In the genomic region with DNA sequence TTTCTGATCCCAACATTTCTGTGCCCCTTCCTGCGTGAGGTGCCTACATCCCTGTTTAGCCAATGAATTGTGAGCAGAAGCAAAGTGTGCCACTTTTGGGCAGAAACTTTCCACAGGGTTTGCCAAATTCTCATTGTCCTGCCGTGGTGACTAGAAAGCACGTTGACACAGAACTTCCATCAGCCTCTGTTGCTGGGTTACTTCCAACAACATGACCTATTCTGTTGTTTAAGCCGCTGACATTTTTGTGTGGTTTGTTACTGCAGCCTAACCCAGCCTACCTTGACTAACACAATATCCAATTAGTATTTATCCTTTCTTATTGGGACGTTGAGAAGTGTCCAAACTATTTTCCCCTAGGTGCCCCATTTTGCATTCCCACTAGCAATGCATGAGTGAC, we compare ENCODE assay signal across 17 cellular contexts.
A peak's percentile ranks its signal among the peaks of the same experiment; 100 is the strongest.
DNase-seq lines count a peak whose midpoint lies in the region; TF ChIP-seq lines count a peak whose summit lies in the region.
"Had no signal": no experiment of that assay in that cellular context is flagged by ENCODE, and none has a peak within 500 bp of the region (broad histone marks: within the 10 kb centered on the region; RNA-seq: fewer than 3 reads in every experiment).

No MANE protein-coding gene starts in this region.

- H3K9me3 ChIP-seq in trophoblast cell (ENCODE audit: insufficient read depth, low read depth, low read length) (no peaks in the 10 kb centered on the region), vagina (no peaks in the 10 kb centered on the region)
- H3K9me3 ChIP-seq: BE2C had no signal

- TF ChIP-seq CTCF in GM20000 (IDR thresholded peaks at IDR 0.05; ENCODE audit: extremely low read depth, missing control alignments) (no peak), vagina (IDR thresholded peaks at IDR 0.05) (no peak)

- H3K14ac ChIP-seq in trophoblast cell (ENCODE audit: low read length), result no peak overlapping the region

- intact Hi-C loops in vagina (cut with DNase I), result no loop called here

- H3K4me1 ChIP-seq in trophoblast cell (ENCODE audit: control insufficient read depth in 1 of 2, insufficient read depth in 2 of 2, low read length in 2 of 2) (peaks cover 13 to 19% of the 10 kb centered on the region in 2 experiments), vagina (no peaks in the 10 kb centered on the region)
- H3K4me1 ChIP-seq: BE2C, BLaER1 had no signal

- peak overlapping the region; percentile 10 for H2BK12ac ChIP-seq in trophoblast cell (ENCODE audit: low read length)

- no peak overlapping the region for H4K8ac ChIP-seq in trophoblast cell (ENCODE audit: low read depth, low read length)

- H2BK120ac ChIP-seq in trophoblast cell (ENCODE audit: insufficient read depth, low read length, poor library complexity), result no peak overlapping the region

- H3K18ac ChIP-seq in trophoblast cell (ENCODE audit: low read length), result no peak overlapping the region

- H3K27me3 ChIP-seq in trophoblast cell (ENCODE audit: insufficient read depth, low read length) (no peaks in the 10 kb centered on the region), vagina (no peaks in the 10 kb centered on the region)
- H3K27me3 ChIP-seq: BLaER1 had no signal

- no peak overlapping the region for H2BK5ac ChIP-seq in trophoblast cell (ENCODE audit: low read depth, low read length, poor library complexity)

- peak overlapping the region; percentile 41 for H2AK5ac ChIP-seq in trophoblast cell (ENCODE audit: low read length)

- no peak for TF ChIP-seq POLR2A in vagina (IDR thresholded peaks at IDR 0.05)

- no CpG with 5 or more reads among the region's 5 CpGs for WGBS in trophoblast cell (ENCODE audit: extremely low coverage, insufficient coverage, insufficient read length)

- no peak overlapping the region for H3K4ac ChIP-seq in trophoblast cell (ENCODE audit: low read depth, low read length)

- no peak overlapping the region for H2AFZ ChIP-seq in trophoblast cell (ENCODE audit: insufficient read depth, low read length, poor library complexity)

- H3K4me3 ChIP-seq in trophoblast cell (ENCODE audit: low read depth, low read length) (no peak overlapping the region), vagina (no peak overlapping the region)
- H3K4me3 ChIP-seq: BLaER1 had no signal

- DNase-seq in M059J (ENCODE audit: low read depth) (peak; percentile 58), astrocyte of the hippocampus (ENCODE audit: low read depth, low spot score) (peak; percentile 44), trophoblast cell (no peak), GM20000 (ENCODE audit: low spot score) (no peak), cerebellum (ENCODE audit: low spot score) (no peak), vagina (ENCODE audit: extremely low spot score in 2 of 2) (no peak)
- DNase-seq: 8988T; ACHN; BE2C; C1 segment of cervical spinal cord; CD4-positive, alpha-beta memory T cell; CD4-positive, CD25-positive, alpha-beta regulatory T cell; CD8-positive, alpha-beta memory T cell; COR-L47; DMS79 treated with DMSO at 0.1 percent for 48 hours; GF-D8 had no signal

- H3K36me3 ChIP-seq in trophoblast cell (ENCODE audit: control insufficient read depth in 1 of 2, insufficient read depth in 2 of 2, low read length in 2 of 2) (no peaks in the 10 kb centered on the region), vagina (no peaks in the 10 kb centered on the region)
- H3K36me3 ChIP-seq: BE2C, BLaER1 had no signal

- H3K27ac ChIP-seq in trophoblast cell (ENCODE audit: low read depth, low read length), result no peak overlapping the region
- no peak overlapping the region for H3K27ac ChIP-seq in vagina
- H3K27ac ChIP-seq: BLaER1 had no signal

- no peak overlapping the region for H3K4me2 ChIP-seq in trophoblast cell (ENCODE audit: low read length)
- H3K4me2 ChIP-seq: BLaER1 had no signal

- H3K9ac ChIP-seq in trophoblast cell (ENCODE audit: low read length), result no peak overlapping the region
- H3K9ac ChIP-seq: BLaER1 had no signal

- no peak overlapping the region for H4K91ac ChIP-seq in trophoblast cell (ENCODE audit: low read depth, low read length)

- peaks cover 22% of the 10 kb centered on the region for H3K79me1 ChIP-seq in trophoblast cell (ENCODE audit: low read length)

- H4K12ac ChIP-seq in trophoblast cell (ENCODE audit: low read depth, low read length), result no peak overlapping the region

- peaks cover 4% of the 10 kb centered on the region for H3K79me2 ChIP-seq in trophoblast cell (ENCODE audit: control insufficient read depth, insufficient read depth, low read length, poor library complexity)

- no peak overlapping the region for H3K23ac ChIP-seq in trophoblast cell (ENCODE audit: low read length)

Comparison
In these comparisons a context has a peak if more than half of its experiments do, and no peak if none do; other contexts are left out.
1. DNase-seq: peak in M059J (single experiment) and astrocyte of the hippocampus (single experiment); none in trophoblast cell (0 of 2), GM20000 (single experiment), cerebellum (single experiment) and vagina (0 of 2).